In genomic region chr7:93941956-93942355, GRCh38 we compare ENCODE assay signal across 19 cellular contexts. TPM values are rescaled to one million over a fixed set of nuclear protein-coding genes. Genes with fewer than 3 reads are reported as not detected.
A peak's percentile ranks its signal among the peaks of the same experiment; 100 is the strongest.
DNase-seq lines count a peak whose midpoint lies in the region; ATAC-seq, FAIRE-seq and TF ChIP-seq lines count a peak whose summit lies in the region.
"Had no signal": no experiment of that assay in that cellular context is flagged by ENCODE, and none has a peak within 500 bp of the region (broad histone marks: within the 10 kb centered on the region; RNA-seq: fewer than 3 reads in every experiment).

No MANE protein-coding gene starts in this region.

- no peak overlapping the region; the same call in 1 of the 2 replicates for H3K18ac ChIP-seq in IMR-90 (ENCODE audit: low read depth, low read length)

- no peaks in the 10 kb centered on the region for H3K9me3 ChIP-seq in IMR-90 (ENCODE audit: control insufficient read depth, insufficient read depth, low read length)
- no peaks in the 10 kb centered on the region for H3K9me3 ChIP-seq in mucosa of descending colon
- H3K9me3 ChIP-seq: BLaER1 treated with 17β-estradiol and CSF1 and Interleukin-3, amounts not matched to agents 10 nM and 100 nM; SJSA1 had no signal

- peak overlapping the region in 1 of 2 experiments; percentile 62; a peak in 1 of 4 replicates for H4K8ac ChIP-seq in IMR-90 (ENCODE audit: low read depth in 2 of 2, low read length in 2 of 2)

- no peak overlapping the region for H3K9ac ChIP-seq in IMR-90 (ENCODE audit: low read depth, low read length)
- H3K9ac ChIP-seq: BLaER1 treated with 17β-estradiol and CSF1 and Interleukin-3, amounts not matched to agents 10 nM and 100 nM had no signal

- dilution Hi-C loops in IMR-90 (cut with HindIII; ENCODE audit: low sequenced_read_pairs, unreplicated experiment): no loop called here

- H3K27me3 ChIP-seq in IMR-90 (ENCODE audit: control insufficient read depth, insufficient read depth, low read length): no peaks in the 10 kb centered on the region
- H3K27me3 ChIP-seq: BLaER1 treated with 17β-estradiol and CSF1 and Interleukin-3, amounts not matched to agents 10 nM and 100 nM had no signal

- CTCF ChIA-PET in IMR-90 (lab: Yijun Ruan, JAX): interaction anchor here (0.7 to 1.4 kb wide), 4 partner anchors 9 to 494 kb away, joined by 3 to 6 read pairs (median 3); no protein-coding TSS in a partner anchor

- H3K4me3 ChIP-seq in AG10803 (ENCODE audit: low read length) (no peak overlapping the region), IMR-90 (ENCODE audit: insufficient read depth, low read depth, low read length) (no peak overlapping the region), choroid plexus epithelial cell (ENCODE audit: low read depth, low read length) (no peak overlapping the region), mucosa of descending colon (no peak overlapping the region)
- H3K4me3 ChIP-seq: BLaER1 treated with 17β-estradiol and CSF1 and Interleukin-3, amounts not matched to agents 10 nM and 100 nM; SJSA1 had no signal

- H2BK20ac ChIP-seq in IMR-90 (ENCODE audit: low read depth, low read length): no peak overlapping the region

- no peak overlapping the region; the same call in 2 of the 3 replicates for H2BK15ac ChIP-seq in IMR-90 (ENCODE audit: low read depth, low read length)

- WGBS in IMR-90 (ENCODE audit: extremely low coverage in 2 of 2, insufficient read length in 1 of 2), 2 experiments: 0% methylated on average over 2 of the region's 2 CpGs; no CpG with 5 or more reads in 1 of the 2 experiments

- H3K27ac ChIP-seq in IMR-90 (ENCODE audit: insufficient read depth, low read length): no peak overlapping the region
- H3K27ac ChIP-seq: BLaER1 treated with 17β-estradiol and CSF1 and Interleukin-3, amounts not matched to agents 10 nM and 100 nM; HL-60; SJSA1 had no signal

- H4K20me1 ChIP-seq in IMR-90 (ENCODE audit: insufficient read depth, low read length): no peaks in the 10 kb centered on the region
- H4K20me1 ChIP-seq: BLaER1 treated with 17β-estradiol and CSF1 and Interleukin-3, amounts not matched to agents 10 nM and 100 nM had no signal

- BruUV-seq in IMR-90 (replicated peaks; lab: Mats Ljungman, UMichigan): no TSS peak

- ATAC-seq in IMR-90 (ENCODE audit: low read depth) (peak; percentile 77), HG03159 (IDR thresholded peaks at IDR 0.05; ENCODE audit: unreplicated experiment) (no peak), mucosa of descending colon (no peak)

- no peak for FAIRE-seq in D721Med (lab: Jason Lieb, UNC)
- FAIRE-seq: H1, HTR-8/SVneo had no signal

- no peak overlapping the region; the same call in 1 of the 2 replicates for H3K23ac ChIP-seq in IMR-90 (ENCODE audit: low read depth, low read length)

- H2AK9ac ChIP-seq in IMR-90 (replicated peaks; ENCODE audit: low read depth, low read length, poor library complexity): no peak overlapping the region

- peak overlapping the region; percentile 87; the same call in 1 of the 2 replicates for H3K4ac ChIP-seq in IMR-90 (ENCODE audit: low read depth, low read length)

- TF ChIP-seq CTCF in AG10803 (conservative IDR thresholded peaks at IDR 0.05; ENCODE audit: low read length) (no peak), IMR-90 (conservative IDR thresholded peaks at IDR 0.05; ENCODE audit: low read depth, low read length) (no peak), choroid plexus epithelial cell (conservative IDR thresholded peaks at IDR 0.05; ENCODE audit: low read depth, low read length) (no peak), D721Med (IDR thresholded peaks at IDR 0.05; ENCODE audit: insufficient read depth, missing control alignments) (no peak), mucosa of descending colon (IDR thresholded peaks at IDR 0.05) (no peak)

- H2BK120ac ChIP-seq in IMR-90 (ENCODE audit: low read depth, low read length): peak overlapping the region; percentile 92; the same call in 1 of the 2 replicates

- POLR2A ChIA-PET in IMR-90 (lab: Charles Lee; ENCODE audit: unreplicated experiment): interaction anchor here (1.1 kb wide), 1 partner anchor 20 kb away, joined by 3 read pairs; the partner anchor contains the start of gene GNG11

- intact Hi-C loops in IMR-90 (cut with micrococcal nuclease): no loop called here
- intact Hi-C loops in mucosa of descending colon (cut with DNase I, micrococcal nuclease): no loop called here

- TF ChIP-seq RAD21 in IMR-90 (IDR thresholded peaks at IDR 0.05; ENCODE audit: low read length): no peak

- no peak overlapping the region for H2AK5ac ChIP-seq in IMR-90 (ENCODE audit: low read depth, low read length)

- H4K5ac ChIP-seq in IMR-90 (ENCODE audit: low read depth, low read length): no peak overlapping the region

- H3K14ac ChIP-seq in IMR-90 (replicated peaks; ENCODE audit: low read depth, low read length): no peak overlapping the region

- no peak overlapping the region for H3K4me2 ChIP-seq in IMR-90 (ENCODE audit: low read depth, low read length)
- H3K4me2 ChIP-seq: BLaER1 treated with 17β-estradiol and CSF1 and Interleukin-3, amounts not matched to agents 10 nM and 100 nM had no signal

- H3K56ac ChIP-seq in IMR-90 (ENCODE audit: extremely low read depth, insufficient read depth, low read length): no peak overlapping the region

- no peak for TF ChIP-seq POLR2A in IMR-90 (IDR thresholded peaks at IDR 0.05; ENCODE audit: low read depth, low read length)

- peak; percentile 80 for DNase-seq in AG10803 (ENCODE audit: low read depth)
- DNase-seq in IMR-90: peak; percentile 73
- DNase-seq in choroid plexus epithelial cell (ENCODE audit: low read depth): peak; percentile 45
- peak; percentile 78 for DNase-seq in myocyte (ENCODE audit: low read depth)
- DNase-seq in activated CD4-positive, CD25-positive, alpha-beta regulatory T cell treated with anti-CD3 and anti-CD28 coated beads, Interleukin-2, amount 50 U/mL, for 72 hours: no peak
- DNase-seq in D721Med (ENCODE audit: insufficient read length, low spot score): no peak
- DNase-seq in mucosa of descending colon: no peak
- DNase-seq: CD8-positive, alpha-beta memory T cell; DMS 273 treated with DMSO at 0.1 percent for 48 hours; NCI-H1436 treated with DMSO at 0.1 percent for 48 hours; NCI-H2227 treated with DMSO at 0.1 percent for 48 hours; NCI-H524 had no signal

- H4K91ac ChIP-seq in IMR-90 (ENCODE audit: insufficient read depth, low read depth, low read length): no peak overlapping the region

- H2BK5ac ChIP-seq in IMR-90 (ENCODE audit: low read depth, low read length, poor library complexity, severe bottlenecking): peak overlapping the region; percentile 98

- H3K79me1 ChIP-seq in IMR-90 (ENCODE audit: low read depth in 1 of 2, low read length in 2 of 2): no peaks in the 10 kb centered on the region

- in situ Hi-C loops in IMR-90 (cut with MboI; ENCODE audit: low sequenced_read_pairs): no loop called here

- H3K4me1 ChIP-seq in IMR-90 (ENCODE audit: control insufficient read depth, insufficient read depth, low read length): peaks cover 13% of the 10 kb centered on the region
- no peaks in the 10 kb centered on the region for H3K4me1 ChIP-seq in mucosa of descending colon (ENCODE audit: low read depth)

- H2AFZ ChIP-seq in IMR-90 (replicated peaks; ENCODE audit: low read length, poor library complexity): no peak overlapping the region

- H3K36me3 ChIP-seq in IMR-90 (ENCODE audit: control insufficient read depth, insufficient read depth, low read length): no peaks in the 10 kb centered on the region
- H3K36me3 ChIP-seq in mucosa of descending colon (ENCODE audit: low read depth): no peaks in the 10 kb centered on the region
- H3K36me3 ChIP-seq: BLaER1 treated with 17β-estradiol and CSF1 and Interleukin-3, amounts not matched to agents 10 nM and 100 nM; SJSA1 had no signal

- peaks cover 10% of the 10 kb centered on the region for H3K9me1 ChIP-seq in IMR-90 (ENCODE audit: insufficient read depth, low read length)

TF ChIP-seq in IMR-90, 13 proteins besides CTCF, POLR2A, EP300 and RAD21:
- no peak for TF ChIP-seq RCOR1 (IDR thresholded peaks at IDR 0.05; ENCODE audit: insufficient replicate concordance, low read length)
- TF ChIP-seq MAZ (IDR thresholded peaks at IDR 0.05; ENCODE audit: borderline replicate concordance, low read depth, low read length): no peak
- TF ChIP-seq MXI1 (IDR thresholded peaks at IDR 0.05; ENCODE audit: borderline replicate concordance, low read depth, low read length): no peak
- TF ChIP-seq FOS (IDR thresholded peaks at IDR 0.05; ENCODE audit: low read depth, low read length): no peak
- no peak for TF ChIP-seq ELK1 (IDR thresholded peaks at IDR 0.05; ENCODE audit: borderline replicate concordance, low read depth, low read length)

RNA-seq across cellular contexts. Expression of gene GNG11, which starts 20.4 kb away (rescaled TPM):
- total RNA-seq in IMR-90 (2012; rRNA removed) (6.1 and 11.1 TPM in 2 replicates), myocyte (16.8 and 18.1 TPM in 2 replicates), mucosa of descending colon (1 to 10 TPM; 1.7 to 7.7 (median 3.4) TPM)
- 10.1 and 10.5 TPM in 2 replicates for polyA plus RNA-seq in IMR-90 (2012; rRNA removed)
- 5.0 and 5.5 TPM in 2 replicates for polyA plus RNA-seq in IMR-90 (2012; cell fraction: cytosol; rRNA removed)
- polyA plus RNA-seq in IMR-90 (2012; cell fraction: nucleus; rRNA removed; ENCODE audit: low replicate concordance): 2.0 and 3.3 TPM in 2 replicates
- polyA plus RNA-seq in myocyte (2012): 41.0 TPM
- total RNA-seq: CD8-positive, alpha-beta memory T cell had no signal
- polyA plus RNA-seq: CD8-positive, alpha-beta memory T cell had no signal

RNA-seq across cellular contexts. Expression of gene GNGT1, which starts 35.6 kb away (rescaled TPM):
- total RNA-seq in IMR-90 (2012; rRNA removed): not detected in 2 replicates
- not detected in 2 replicates for polyA plus RNA-seq in IMR-90 (2012; rRNA removed)
- polyA plus RNA-seq in IMR-90 (2012; cell fraction: cytosol; rRNA removed): not detected in 2 replicates
- not detected in 2 replicates for polyA plus RNA-seq in IMR-90 (2012; cell fraction: nucleus; rRNA removed; ENCODE audit: low replicate concordance)
- 1.3 TPM in 1 of 2 replicates, not detected in the other for total RNA-seq in myocyte
- 0.16 TPM for polyA plus RNA-seq in myocyte (2012)
- total RNA-seq in mucosa of descending colon: not detected
- total RNA-seq: CD8-positive, alpha-beta memory T cell; Daoy; SJSA1 had no signal
- polyA plus RNA-seq: CD8-positive, alpha-beta memory T cell; H1 had no signal

RNA-seq across cellular contexts. Expression of gene TFPI2, which starts 51.4 kb away (rescaled TPM):
- 48.9 and 53.6 TPM in 2 replicates for total RNA-seq in IMR-90 (2012; rRNA removed)
- 99.0 and 121 TPM in 2 replicates for polyA plus RNA-seq in IMR-90 (2012; rRNA removed)
- 55.1 and 97.0 TPM in 2 replicates for polyA plus RNA-seq in IMR-90 (2012; cell fraction: cytosol; rRNA removed)
- polyA plus RNA-seq in IMR-90 (2012; cell fraction: nucleus; rRNA removed; ENCODE audit: low replicate concordance): 41.5 and 59.6 TPM in 2 replicates
- 3.6 and 13.9 TPM in 2 replicates for total RNA-seq in myocyte
- polyA plus RNA-seq in myocyte (2012): 2.4 TPM
- total RNA-seq in mucosa of descending colon: under 1 TPM; 0.41 to 0.61 (median 0.46) TPM
- total RNA-seq: CD8-positive, alpha-beta memory T cell had no signal
- polyA plus RNA-seq: CD8-positive, alpha-beta memory T cell had no signal

Comparison
In these comparisons a context has a peak if more than half of its experiments do, and no peak if none do; other contexts are left out.
1. DNase-seq: peak in AG10803 (single experiment), IMR-90 (single experiment), choroid plexus epithelial cell (single experiment) and myocyte (single experiment); none in activated CD4-positive, CD25-positive, alpha-beta regulatory T cell treated with anti-CD3 and anti-CD28 coated beads, Interleukin-2, amount 50 U/mL, for 72 hours (single experiment), D721Med (single experiment) and mucosa of descending colon (0 of 3).